ENCODE assay signal across 1 cellular context in genomic region chr11:123616505-123617198, GRCh38.
TF ChIP-seq lines count a peak whose summit lies in the region.

No MANE protein-coding gene starts in this region.

TF ChIP-seq in SK-N-SH, 30 proteins besides CTCF, POLR2A, EP300 and RAD21 (continued from another document):
- no peak for TF ChIP-seq ZBTB33 (IDR thresholded peaks at IDR 0.05; ENCODE audit: borderline replicate concordance, low read depth)
- TF ChIP-seq YY1 (IDR thresholded peaks at IDR 0.05; ENCODE audit: low read depth) = no peak
- no peak for TF ChIP-seq FOXJ3 (CRISPR knock-in tag; IDR thresholded peaks at IDR 0.05)
- TF ChIP-seq TAF1 (IDR thresholded peaks at IDR 0.05; ENCODE audit: borderline replicate concordance, low read depth, low read length) = no peak
- peak; percentile 96 for TF ChIP-seq TCF12 (IDR thresholded peaks at IDR 0.05)
- TF ChIP-seq ELF1 (IDR thresholded peaks at IDR 0.05) = no peak
- peak; percentile 70; the same call in 1 of the 2 replicates for TF ChIP-seq USF1 (IDR thresholded peaks at IDR 0.05; ENCODE audit: borderline replicate concordance, low read depth)
- no peak for TF ChIP-seq IRF3 (IDR thresholded peaks at IDR 0.05; ENCODE audit: low read depth, low read length)
- 0 out of 2 replicates have a peak, but pooled peaks have one; percentile 25 for TF ChIP-seq USF2 (IDR thresholded peaks at IDR 0.05; ENCODE audit: borderline replicate concordance, low read depth, low read length)
- no peak for TF ChIP-seq RFX5 (IDR thresholded peaks at IDR 0.05; ENCODE audit: low read length)
- TF ChIP-seq POLR2AphosphoS5 (IDR thresholded peaks at IDR 0.05; ENCODE audit: low read depth, low read length) = peak; percentile 66; the same call in 1 of the 2 replicates
- TF ChIP-seq FOSL2 (IDR thresholded peaks at IDR 0.05; ENCODE audit: borderline replicate concordance, low read depth) = peak; percentile 74; the same call in 1 of the 2 replicates
- no peak for TF ChIP-seq FOXM1 (IDR thresholded peaks at IDR 0.05; ENCODE audit: low read depth)
- peak; percentile 61 for TF ChIP-seq JUND (IDR thresholded peaks at IDR 0.05)
- TF ChIP-seq NFIC (IDR thresholded peaks at IDR 0.05; ENCODE audit: borderline replicate concordance) = peak; percentile 83
- no peak for TF ChIP-seq RCOR1 (IDR thresholded peaks at IDR 0.05; ENCODE audit: low read length)
- peak; percentile 99 for TF ChIP-seq MXI1 (IDR thresholded peaks at IDR 0.05; ENCODE audit: low read depth, low read length)
- no peak for TF ChIP-seq MEF2A (IDR thresholded peaks at IDR 0.05; ENCODE audit: borderline replicate concordance, low read depth)
- peak; percentile 98 for TF ChIP-seq SIN3A (IDR thresholded peaks at IDR 0.05; ENCODE audit: borderline replicate concordance, low read depth, low read length)
